In the genomic region with DNA sequence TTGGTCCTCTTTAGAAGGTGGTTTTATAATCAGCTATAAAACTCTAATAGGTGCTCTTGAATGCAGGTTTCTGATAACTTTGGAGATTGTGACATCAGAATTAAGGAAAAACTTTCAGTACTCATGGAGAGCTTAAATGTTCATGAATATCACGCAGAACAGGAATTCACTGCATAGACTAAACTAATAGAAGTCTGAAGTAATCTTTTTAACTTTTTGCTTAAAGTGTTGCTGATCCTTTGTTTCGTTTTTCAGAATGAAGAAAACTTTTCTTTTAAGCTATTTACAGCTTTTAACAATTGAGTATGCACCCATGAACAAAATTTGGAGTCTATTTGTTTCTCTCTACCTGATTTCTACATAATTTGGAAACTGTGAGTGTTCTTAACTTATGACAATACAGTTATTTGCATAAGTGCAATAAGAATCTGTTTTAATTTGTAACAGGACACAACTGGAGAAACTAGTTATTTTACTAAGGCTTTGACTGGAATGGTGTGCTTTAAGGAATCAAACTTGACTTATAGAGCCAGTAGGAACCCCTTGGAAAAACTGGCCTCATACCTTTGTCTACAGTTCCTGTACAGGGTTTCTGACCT, we compare ENCODE assay signal across 1 cellular context.
TF ChIP-seq lines count a peak whose summit lies in the region.

No MANE protein-coding gene starts in this region.

TF ChIP-seq in HCT116, 20 proteins besides CTCF, POLR2A, EP300 and RAD21 (continued from another document):
- TF ChIP-seq MAX (IDR thresholded peaks at IDR 0.05), result no peak
- 0 out of 2 replicates have a peak, but pooled peaks have one; percentile 23 for TF ChIP-seq CBX3 (IDR thresholded peaks at IDR 0.05; ENCODE audit: low read depth)
- 0 out of 2 replicates have a peak, but pooled peaks have one; percentile 4 for TF ChIP-seq SP1 (IDR thresholded peaks at IDR 0.05; ENCODE audit: low read depth)
- TF ChIP-seq EGR1 (IDR thresholded peaks at IDR 0.05; ENCODE audit: low read depth), result no peak
TF ChIP-seq in HCT116: peak in this region for 2.
